Comparison of ENCODE assay signal across 31 cellular contexts in the genomic region with DNA sequence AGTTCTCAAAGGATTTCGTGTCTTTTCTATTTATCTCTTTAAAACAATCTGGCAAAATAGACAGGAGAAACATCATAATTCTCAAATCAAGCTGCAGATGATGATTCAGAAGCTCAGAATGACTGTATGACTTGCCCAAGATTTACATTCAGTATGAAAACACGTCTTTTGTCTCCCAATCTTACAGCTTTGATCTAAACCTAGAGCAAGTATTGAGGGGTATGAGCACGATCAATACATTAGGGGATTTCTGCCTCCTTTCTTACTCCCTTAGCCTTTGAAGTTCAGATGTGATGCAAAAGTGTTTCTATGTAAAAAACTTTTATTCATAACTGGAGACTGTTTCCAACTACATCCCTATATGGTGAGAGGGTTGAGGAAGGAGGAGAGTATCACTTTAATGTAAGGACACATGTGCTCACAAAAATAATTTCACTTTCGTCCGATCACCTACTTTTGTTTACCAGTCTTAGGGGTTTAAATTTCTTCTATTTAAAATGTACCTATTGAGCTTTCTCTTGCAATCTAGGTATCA.
"Had no signal": no experiment of that assay in that cellular context is flagged by ENCODE, and none has a peak within 500 bp of the region (broad histone marks: within the 10 kb centered on the region; RNA-seq: fewer than 3 reads in every experiment).

No MANE protein-coding gene starts in this region.

- H3K4me1 ChIP-seq: adrenal gland, body of pancreas, esophagus muscularis mucosa, foreskin keratinocyte, gastrocnemius medialis had no signal

- H3K27ac Mint-ChIP-seq: activated B cell treated with CpG ODN at 0.5 μM for 24 hours; activated CD4-positive, alpha-beta memory T cell treated with anti-CD3 and anti-CD28 coated beads for 36 hours; activated CD4-positive, alpha-beta T cell treated with anti-CD3 and anti-CD28 coated beads, Interleukin-2, amount 10 ng/mL, durations not matched to agents 24 days and 14 days; activated CD8-positive, alpha-beta memory T cell treated with anti-CD3 and anti-CD28 coated beads, Interleukin-2, amount 10 ng/mL, durations not matched to agents 7 days and 5 days; activated CD8-positive, alpha-beta T cell treated with anti-CD3 and anti-CD28 coated beads, Interleukin-2, amount 10 ng/mL, durations not matched to agents 7 days and 5 days; activated naive CD4-positive, alpha-beta T cell treated with anti-CD3 and anti-CD28 coated beads for 36 hours; activated naive CD8-positive, alpha-beta T cell treated with anti-CD3 and anti-CD28 coated beads for 36 hours; activated naive CD8-positive, alpha-beta T cell treated with anti-CD3 and anti-CD28 coated beads, Interleukin-2, amount 50 U/mL, for 24 hours; effector memory CD8-positive, alpha-beta T cell; T-helper 17 cell; T-helper 2 cell treated with Interferon-gamma antibody and Interleukin-4, amounts not matched to agents 5 μg/mL and 100 μg/mL, for 36 hours had no signal

- H3K4me3 ChIP-seq: adrenal gland, body of pancreas, esophagus muscularis mucosa, gastrocnemius medialis, heart left ventricle had no signal

- H3K36me3 ChIP-seq: adrenal gland, esophagus muscularis mucosa, gastrocnemius medialis, heart left ventricle, WERI-Rb-1 had no signal

- H3K27ac ChIP-seq: adrenal gland, body of pancreas, esophagus muscularis mucosa, foreskin keratinocyte, gastrocnemius medialis, heart left ventricle, WERI-Rb-1 had no signal

- ATAC-seq: activated CD8-positive, alpha-beta memory T cell treated with anti-CD3 and anti-CD28 coated beads, Interleukin-2, amount 10 ng/mL, durations not matched to agents 7 days and 5 days; activated CD8-positive, alpha-beta T cell treated with anti-CD3 and anti-CD28 coated beads, Interleukin-2, amount 10 ng/mL, durations not matched to agents 7 days and 5 days; activated naive CD8-positive, alpha-beta T cell treated with anti-CD3 and anti-CD28 coated beads, Interleukin-2, amount 50 U/mL, for 24 hours; body of pancreas; effector memory CD8-positive, alpha-beta T cell; foreskin keratinocyte; gastrocnemius medialis; heart left ventricle; SK-N-SH treated with all-trans-retinoic acid at 6 μM for 48 hours; T-helper 17 cell had no signal

- H3K4me3 Mint-ChIP-seq: activated B cell treated with CpG ODN at 0.5 μM for 24 hours; activated CD4-positive, alpha-beta memory T cell treated with anti-CD3 and anti-CD28 coated beads for 36 hours; activated CD4-positive, alpha-beta T cell treated with anti-CD3 and anti-CD28 coated beads, Interleukin-2, amount 10 ng/mL, durations not matched to agents 24 days and 14 days; activated CD8-positive, alpha-beta memory T cell treated with anti-CD3 and anti-CD28 coated beads, Interleukin-2, amount 10 ng/mL, durations not matched to agents 7 days and 5 days; activated CD8-positive, alpha-beta T cell treated with anti-CD3 and anti-CD28 coated beads, Interleukin-2, amount 10 ng/mL, durations not matched to agents 7 days and 5 days; activated naive CD4-positive, alpha-beta T cell treated with anti-CD3 and anti-CD28 coated beads for 36 hours; activated naive CD8-positive, alpha-beta T cell treated with anti-CD3 and anti-CD28 coated beads for 36 hours; activated naive CD8-positive, alpha-beta T cell treated with anti-CD3 and anti-CD28 coated beads, Interleukin-2, amount 50 U/mL, for 24 hours; effector memory CD8-positive, alpha-beta T cell; T-helper 17 cell; T-helper 2 cell treated with Interferon-gamma antibody and Interleukin-4, amounts not matched to agents 5 μg/mL and 100 μg/mL, for 36 hours had no signal

- H3K9me3 Mint-ChIP-seq: activated CD4-positive, alpha-beta T cell treated with anti-CD3 and anti-CD28 coated beads, Interleukin-2, amount 10 ng/mL, durations not matched to agents 24 days and 14 days; activated naive CD8-positive, alpha-beta T cell treated with anti-CD3 and anti-CD28 coated beads for 36 hours; activated naive CD8-positive, alpha-beta T cell treated with anti-CD3 and anti-CD28 coated beads, Interleukin-2, amount 50 U/mL, for 24 hours had no signal

- DNase-seq: activated B cell treated with CpG ODN at 0.5 μM for 24 hours; activated CD4-positive, alpha-beta memory T cell treated with anti-CD3 and anti-CD28 coated beads for 36 hours; activated CD4-positive, alpha-beta T cell treated with anti-CD3 and anti-CD28 coated beads, Interleukin-2, amount 10 ng/mL, durations not matched to agents 24 days and 14 days; activated CD8-positive, alpha-beta memory T cell treated with anti-CD3 and anti-CD28 coated beads, Interleukin-2, amount 10 ng/mL, durations not matched to agents 7 days and 5 days; activated CD8-positive, alpha-beta memory T cell treated with anti-CD3 and anti-CD28 coated beads, Interleukin-2, amount 50 U/mL, for 4 hours; activated CD8-positive, alpha-beta T cell treated with anti-CD3 and anti-CD28 coated beads, Interleukin-2, amount 10 ng/mL, durations not matched to agents 7 days and 5 days; activated effector memory CD4-positive, alpha-beta T cell treated with anti-CD3 and anti-CD28 coated beads, Interleukin-2, amount 50 U/mL, for 16 hours; activated naive CD4-positive, alpha-beta T cell treated with anti-CD3 and anti-CD28 coated beads for 36 hours; activated naive CD8-positive, alpha-beta T cell treated with anti-CD3 and anti-CD28 coated beads for 36 hours; activated naive CD8-positive, alpha-beta T cell treated with anti-CD3 and anti-CD28 coated beads, Interleukin-2, amount 50 U/mL, for 24 hours; activated T-cell treated with anti-CD3 and anti-CD28 coated beads, Interleukin-2, amount 50 U/mL, for 1 hour; adrenal gland; amygdala; aorta; body of pancreas; caudate nucleus; cortex of kidney; dermis blood vessel endothelial cell; effector CD4-positive, alpha-beta T cell; effector memory CD8-positive, alpha-beta T cell; erythroblast; gastrocnemius medialis; glutamatergic neuron; heart left ventricle; T-helper 17 cell; T1000; WERI-Rb-1 had no signal

- H3K27me3 ChIP-seq: adrenal gland, body of pancreas, esophagus muscularis mucosa, gastrocnemius medialis, heart left ventricle had no signal

- H3K4me1 Mint-ChIP-seq: activated B cell treated with CpG ODN at 0.5 μM for 24 hours; activated CD4-positive, alpha-beta T cell treated with anti-CD3 and anti-CD28 coated beads, Interleukin-2, amount 10 ng/mL, durations not matched to agents 24 days and 14 days; activated CD8-positive, alpha-beta memory T cell treated with anti-CD3 and anti-CD28 coated beads, Interleukin-2, amount 10 ng/mL, durations not matched to agents 7 days and 5 days; activated naive CD8-positive, alpha-beta T cell treated with anti-CD3 and anti-CD28 coated beads for 36 hours; activated naive CD8-positive, alpha-beta T cell treated with anti-CD3 and anti-CD28 coated beads, Interleukin-2, amount 50 U/mL, for 24 hours; T-helper 17 cell had no signal

- H3K9me3 ChIP-seq: adrenal gland, body of pancreas, gastrocnemius medialis had no signal

- H3K36me3 Mint-ChIP-seq: activated CD4-positive, alpha-beta memory T cell treated with anti-CD3 and anti-CD28 coated beads for 36 hours; activated CD8-positive, alpha-beta memory T cell treated with anti-CD3 and anti-CD28 coated beads, Interleukin-2, amount 10 ng/mL, durations not matched to agents 7 days and 5 days; activated naive CD8-positive, alpha-beta T cell treated with anti-CD3 and anti-CD28 coated beads for 36 hours had no signal

- H3K27me3 Mint-ChIP-seq: activated B cell treated with CpG ODN at 0.5 μM for 24 hours; activated CD4-positive, alpha-beta memory T cell treated with anti-CD3 and anti-CD28 coated beads for 36 hours; activated CD4-positive, alpha-beta T cell treated with anti-CD3 and anti-CD28 coated beads, Interleukin-2, amount 10 ng/mL, durations not matched to agents 24 days and 14 days; activated CD8-positive, alpha-beta memory T cell treated with anti-CD3 and anti-CD28 coated beads, Interleukin-2, amount 10 ng/mL, durations not matched to agents 7 days and 5 days; activated naive CD8-positive, alpha-beta T cell treated with anti-CD3 and anti-CD28 coated beads for 36 hours; activated naive CD8-positive, alpha-beta T cell treated with anti-CD3 and anti-CD28 coated beads, Interleukin-2, amount 50 U/mL, for 24 hours; effector memory CD8-positive, alpha-beta T cell had no signal
